ENCODE assay signal across 8 cellular contexts in genomic region chr6:125749112-125749863, GRCh38. TPM values are rescaled to one million over a fixed set of nuclear protein-coding genes. Genes with fewer than 3 reads are reported as not detected.
DNase-seq lines count a peak whose midpoint lies in the region; ATAC-seq and TF ChIP-seq lines count a peak whose summit lies in the region.

TSS of gene HEY2 (plus strand) at chr6:125749632. CDS start at chr6:125749777, 145 bp downstream.

- no peaks in the 10 kb centered on the region for H3K9me3 ChIP-seq in right atrium auricular region
- H3K9me3 ChIP-seq in prostate gland = no peaks in the 10 kb centered on the region
- H3K9me3 ChIP-seq in upper lobe of right lung = no peaks in the 10 kb centered on the region

- intact Hi-C loops in prostate gland (cut with DNase I) = no loop called here
- intact Hi-C loops in upper lobe of right lung (cut with DNase I) = no loop called here

- H3K4me3 Mint-ChIP-seq in T-helper 2 cell treated with Interferon-gamma antibody and Interleukin-4, amounts not matched to agents 5 μg/mL and 100 μg/mL, for 36 hours = peak within 1 kb of the TSS; percentile 86

- H3K27me3 ChIP-seq in right atrium auricular region = no peaks in the 10 kb centered on the region
- no peaks in the 10 kb centered on the region for H3K27me3 ChIP-seq in prostate gland (replicated peaks; ENCODE audit: insufficient read depth)
- H3K27me3 ChIP-seq in upper lobe of right lung = peaks cover 86% of the 10 kb centered on the region

- H3K4me1 ChIP-seq in right atrium auricular region (peaks cover 0 to 19% of the 10 kb centered on the region in 2 donors), prostate gland (replicated peaks) (peaks cover 4% of the 10 kb centered on the region), upper lobe of right lung (peaks cover 30% of the 10 kb centered on the region)

- under 1% methylated on average over 56 of the region's 103 CpGs for WGBS in prostate gland

- H3K27ac ChIP-seq in right atrium auricular region (peak within 1 kb of the TSS; percentile 86 to 87), prostate gland (peak within 1 kb of the TSS; percentile 73 to 82), upper lobe of right lung (peak within 1 kb of the TSS; percentile 70)

- ATAC-seq in HG02610 (IDR thresholded peaks at IDR 0.05; ENCODE audit: unreplicated experiment) (peak; percentile 90), upper lobe of right lung (peak; percentile 99)

- TF ChIP-seq POLR2A in prostate gland (IDR thresholded peaks at IDR 0.05) = peak; percentile 60

- peaks cover 39% of the 10 kb centered on the region for H3K4me1 Mint-ChIP-seq in T-helper 2 cell treated with Interferon-gamma antibody and Interleukin-4, amounts not matched to agents 5 μg/mL and 100 μg/mL, for 36 hours (ENCODE audit: low read depth)

- DNase-seq in GM12865 (ENCODE audit: low read depth) (peak; percentile 91), NCI-H1092 treated with DMSO at 0.1 percent for 48 hours (lab: John Stamatoyannopoulos, UW) (peak; percentile 78), anterior cingulate cortex (lab: John Stamatoyannopoulos, UW) (peak; percentile 15 to 97 (median 90)), right atrium auricular region (ENCODE audit: low spot score) (peak; percentile 89), prostate gland (ENCODE audit: low spot score) (peak; percentile 91), upper lobe of right lung (peak; percentile 97)
- DNase-seq in T-helper 2 cell treated with Interferon-gamma antibody and Interleukin-4, amounts not matched to agents 5 μg/mL and 100 μg/mL, for 36 hours (ENCODE audit: low spot score) = peak; percentile 90

- H3K4me3 ChIP-seq in GM12865 (ENCODE audit: low read depth, low read length) (peak within 1 kb of the TSS; percentile 70), right atrium auricular region (peak within 1 kb of the TSS; percentile 66 to 73), prostate gland (peak within 1 kb of the TSS; percentile 60 to 63), upper lobe of right lung (peak within 1 kb of the TSS; percentile 68)

- no peaks in the 10 kb centered on the region for H3K36me3 ChIP-seq in right atrium auricular region
- no peaks in the 10 kb centered on the region for H3K36me3 ChIP-seq in prostate gland
- no peaks in the 10 kb centered on the region for H3K36me3 ChIP-seq in upper lobe of right lung

- TF ChIP-seq CTCF in GM12865 (IDR thresholded peaks at IDR 0.05; ENCODE audit: insufficient read depth, low read depth, low read length, missing control alignments) = no peak
- TF ChIP-seq CTCF in right atrium auricular region (IDR thresholded peaks at IDR 0.05) = peak in 1 of 2 donors; percentile 16
- peak in 2 of 4 experiments; percentile 27 to 35 for TF ChIP-seq CTCF in prostate gland (IDR thresholded peaks at IDR 0.05)
- TF ChIP-seq CTCF in upper lobe of right lung (IDR thresholded peaks at IDR 0.05) = no peak

- H3K27me3 Mint-ChIP-seq in T-helper 2 cell treated with Interferon-gamma antibody and Interleukin-4, amounts not matched to agents 5 μg/mL and 100 μg/mL, for 36 hours (ENCODE audit: low read depth) = peaks cover 81% of the 10 kb centered on the region

- H3K36me3 Mint-ChIP-seq in T-helper 2 cell treated with Interferon-gamma antibody and Interleukin-4, amounts not matched to agents 5 μg/mL and 100 μg/mL, for 36 hours (ENCODE audit: low read depth) = peaks cover 4% of the 10 kb centered on the region

- H3K9me3 Mint-ChIP-seq in T-helper 2 cell treated with Interferon-gamma antibody and Interleukin-4, amounts not matched to agents 5 μg/mL and 100 μg/mL, for 36 hours = no peaks in the 10 kb centered on the region

- no peak within 1 kb of the TSS for H3K27ac Mint-ChIP-seq in T-helper 2 cell treated with Interferon-gamma antibody and Interleukin-4, amounts not matched to agents 5 μg/mL and 100 μg/mL, for 36 hours

RNA-seq across cellular contexts. Expression of gene HEY2, which starts in this region (rescaled TPM):
- total RNA-seq in right atrium auricular region = 1 to 10 TPM; 1.8 to 2.7 TPM
- total RNA-seq in prostate gland = 1 to 10 TPM; 1.0 to 5.3 TPM
- total RNA-seq in upper lobe of right lung = 2.2 TPM

Comparison
In these comparisons a context has a peak if more than half of its experiments do, and no peak if none do; other contexts are left out.
1. Peak in every context shown above with its lines: DNase-seq, ATAC-seq, H3K4me3 ChIP-seq and H3K27ac ChIP-seq.